14 cellular contexts compared by ENCODE assay signal in genomic region chr2:191838526-191838925, GRCh38. TPM values are rescaled to one million over a fixed set of nuclear protein-coding genes. Genes with fewer than 3 reads are reported as not detected.
A peak's percentile ranks its signal among the peaks of the same experiment; 100 is the strongest.
DNase-seq lines count a peak whose midpoint lies in the region; ATAC-seq and TF ChIP-seq lines count a peak whose summit lies in the region.
"Had no signal": no experiment of that assay in that cellular context is flagged by ENCODE, and none has a peak within 500 bp of the region (broad histone marks: within the 10 kb centered on the region; RNA-seq: fewer than 3 reads in every experiment).

No MANE protein-coding gene starts in this region.

- no peak for TF ChIP-seq POLR2A in spleen (IDR thresholded peaks at IDR 0.05)

- H3K36me3 ChIP-seq in left ventricle myocardium inferior (peaks cover 50% of the 10 kb centered on the region), Karpas-422 (ENCODE audit: insufficient read depth, low read length) (peaks cover 5% of the 10 kb centered on the region; the same call in 1 of the 2 replicates), spleen (peaks cover 0 to 13% (median 3%) of the 10 kb centered on the region in 6 donors)

- H2AFZ ChIP-seq in Karpas-422 (ENCODE audit: low read length), result no peak overlapping the region

- H3K27ac ChIP-seq in left ventricle myocardium inferior (replicated peaks) (peak overlapping the region; percentile 96), Karpas-422 (ENCODE audit: low read length) (no peak overlapping the region), spleen (peak overlapping the region in 7 of 8 donors; percentile 2 to 94 (median 72))
- H3K27ac ChIP-seq: HL-60 had no signal

- ATAC-seq in left cardiac atrium (no peak), HG03108 (IDR thresholded peaks at IDR 0.05; ENCODE audit: unreplicated experiment) (no peak)
- ATAC-seq: HCT116 had no signal

- no peaks in the 10 kb centered on the region for H3K79me2 ChIP-seq in Karpas-422 (ENCODE audit: low read length)

- no peaks in the 10 kb centered on the region for H3K9me3 ChIP-seq in left ventricle myocardium inferior (replicated peaks)
- no peaks in the 10 kb centered on the region for H3K9me3 ChIP-seq in Karpas-422 (ENCODE audit: low read length)
- no peaks in the 10 kb centered on the region for H3K9me3 ChIP-seq in spleen

- peak overlapping the region; percentile 79 for H3K4me3 ChIP-seq in left ventricle myocardium inferior
- no peak overlapping the region for H3K4me3 ChIP-seq in Karpas-422 (ENCODE audit: low read length)
- peak overlapping the region in 1 of 8 donors; percentile 70 for H3K4me3 ChIP-seq in spleen

- no peak for TF ChIP-seq CTCF in left ventricle myocardium inferior (IDR thresholded peaks at IDR 0.05; ENCODE audit: borderline replicate concordance)
- no peak for TF ChIP-seq CTCF in spleen (IDR thresholded peaks at IDR 0.05 in 8 of 11, conservative IDR thresholded peaks at IDR 0.05 in 3 of 11)

- peak overlapping the region; percentile 38 for H3K4me2 ChIP-seq in Karpas-422 (ENCODE audit: low read depth, low read length, poor library complexity, severe bottlenecking)

- H3K9me2 ChIP-seq in Karpas-422 (replicated peaks; ENCODE audit: insufficient read depth, low read length), result no peaks in the 10 kb centered on the region

- H3K9ac ChIP-seq in Karpas-422 (ENCODE audit: low read length), result no peak overlapping the region

- WGBS in spleen, 5 donors, result 67 to 85% (median 75%) methylated on average over 4 of the region's 4 CpGs

- no peaks in the 10 kb centered on the region for H3K27me3 ChIP-seq in left ventricle myocardium inferior (ENCODE audit: low read depth)
- H3K27me3 ChIP-seq in Karpas-422 (ENCODE audit: low read length), result no peaks in the 10 kb centered on the region
- no peaks in the 10 kb centered on the region for H3K27me3 ChIP-seq in spleen (replicated peaks in 1 of 7)

- DNase-seq in left ventricle myocardium inferior (no peak), left cardiac atrium (no peak), Karpas-422 (no peak), dermis blood vessel endothelial cell (peak; percentile 42), spleen (no peak), NCI-H187 (lab: John Stamatoyannopoulos, UW) (no peak)
- DNase-seq: C1 segment of cervical spinal cord; Calu3; CD4-positive, alpha-beta T cell; DMS 273 treated with DMSO at 0.1 percent for 48 hours had no signal

- no peaks in the 10 kb centered on the region for H4K20me1 ChIP-seq in Karpas-422 (ENCODE audit: insufficient read depth, low read depth, low read length)

- peaks cover 98% of the 10 kb centered on the region for H3K4me1 ChIP-seq in left ventricle myocardium inferior
- H3K4me1 ChIP-seq in Karpas-422 (ENCODE audit: low read length), result peaks cover 66% of the 10 kb centered on the region
- peaks cover 0 to 17% (median 5%) of the 10 kb centered on the region in 6 donors for H3K4me1 ChIP-seq in spleen

- intact Hi-C loops in left ventricle myocardium inferior (cut with micrococcal nuclease), result no loop called here
- intact Hi-C loops in left cardiac atrium (cut with DNase I), result no loop called here
- intact Hi-C loops in spleen (cut with DNase I; ENCODE audit: low total_unique reads), result no loop called here

RNA-seq across cellular contexts. Expression of gene CAVIN2, which starts 8.4 kb away (rescaled TPM):
- total RNA-seq in left ventricle myocardium inferior (93.9 TPM), left cardiac atrium (100 to 1,000 TPM; 106 to 145 TPM), dermis blood vessel endothelial cell (430 and 571 TPM in 2 replicates), spleen (100 to 1,000 TPM in 6 of 7 donors, 10 to 100 TPM in 1; 66.5 to 205 (median 169) TPM)
- total RNA-seq in Karpas-422 (2014; rRNA removed; shearing (Covaris generic); ENCODE audit: low replicate concordance), result 2.7 and 3.1 TPM in 2 replicates
- 10 to 100 TPM; 19.2 to 78.9 (median 23.4) TPM for polyA plus RNA-seq in spleen
- total RNA-seq: B cell, Calu3 had no signal

Comparison
In these comparisons a context has a peak if more than half of its experiments do, and no peak if none do; other contexts are left out.
1. RNA of gene CAVIN2, which starts 8.4 kb away (total RNA-seq): 430 to 571 TPM in dermis blood vessel endothelial cell, 66.5 to 205 TPM in spleen, 106 to 145 TPM in left cardiac atrium and 93.9 TPM in left ventricle myocardium inferior (single experiment); 2.7 to 3.1 TPM in Karpas-422; every median in the first group is over 10 times any median in the second.